12 cellular contexts compared by ENCODE assay signal in genomic region chr13:24038405-24038804, GRCh38.
A peak's percentile ranks its signal among the peaks of the same experiment; 100 is the strongest.
DNase-seq lines count a peak whose midpoint lies in the region; ATAC-seq and TF ChIP-seq lines count a peak whose summit lies in the region.
"Had no signal": no experiment of that assay in that cellular context is flagged by ENCODE, and none has a peak within 500 bp of the region (broad histone marks: within the 10 kb centered on the region; RNA-seq: fewer than 3 reads in every experiment).

No MANE protein-coding gene starts in this region.

- no peaks in the 10 kb centered on the region for H3K9me3 Mint-ChIP-seq in natural killer cell treated with Interleukin-12 subunit alpha and Interleukin-12 subunit beta and Interleukin-15 and Interleukin-18, amount 100 ng/mL, for 72 hours
- H3K9me3 Mint-ChIP-seq: CD8-positive, alpha-beta memory T cell; memory B cell had no signal

- H3K4me2 ChIP-seq in BLaER1, result peak overlapping the region; percentile 42

- no peak overlapping the region for H3K9ac ChIP-seq in BLaER1

- DNase-seq in NB4 (ENCODE audit: low read depth), result peak; percentile 48
- DNase-seq in cardiac fibroblast (ENCODE audit: low read depth in 2 of 2), result peak; percentile 55 to 63
- DNase-seq in natural killer cell treated with Interleukin-12 subunit alpha and Interleukin-12 subunit beta and Interleukin-15 and Interleukin-18, amount 100 ng/mL, for 72 hours (ENCODE audit: low spot score), result no peak
- no peak for DNase-seq in NCI-H1930 (lab: John Stamatoyannopoulos, UW)
- DNase-seq in NCI-H187 treated with DMSO at 0.1 percent for 48 hours (lab: John Stamatoyannopoulos, UW), result no peak
- no peak for DNase-seq in prostate gland (ENCODE audit: low spot score)
- DNase-seq in cerebellar cortex (ENCODE audit: low spot score), result no peak
- DNase-seq: CD8-positive, alpha-beta memory T cell; effector CD4-positive, alpha-beta T cell; stimulated activated CD4-positive, alpha-beta T cell treated with anti-CD3 and anti-CD28 coated beads, Interleukin-4, amount 100 ng/mL, for 1 hour had no signal

- H3K36me3 ChIP-seq in BLaER1 (no peaks in the 10 kb centered on the region), prostate gland (no peaks in the 10 kb centered on the region)

- peaks cover 0 to 12% of the 10 kb centered on the region in 2 donors for H3K27me3 Mint-ChIP-seq in natural killer cell treated with Interleukin-12 subunit alpha and Interleukin-12 subunit beta and Interleukin-15 and Interleukin-18, amount 100 ng/mL, for 72 hours

- peaks cover 42% of the 10 kb centered on the region for H3K4me1 ChIP-seq in BLaER1
- no peaks in the 10 kb centered on the region for H3K4me1 ChIP-seq in prostate gland (replicated peaks)

- ATAC-seq in natural killer cell treated with Interleukin-12 subunit alpha and Interleukin-12 subunit beta and Interleukin-15 and Interleukin-18, amount 100 ng/mL, for 72 hours, result peak in 1 of 2 donors; percentile 72

- H3K4me3 ChIP-seq in BLaER1, result no peak overlapping the region
- no peak overlapping the region for H3K4me3 ChIP-seq in NB4 (ENCODE audit: low read depth, low read length)
- no peak overlapping the region for H3K4me3 ChIP-seq in cardiac fibroblast (replicated peaks in 1 of 2; ENCODE audit: low read depth in 2 of 2, low read length in 2 of 2)
- no peak overlapping the region for H3K4me3 ChIP-seq in prostate gland

- peak overlapping the region; percentile 13 for H3K4me3 Mint-ChIP-seq in natural killer cell treated with Interleukin-12 subunit alpha and Interleukin-12 subunit beta and Interleukin-15 and Interleukin-18, amount 100 ng/mL, for 72 hours
- H3K4me3 Mint-ChIP-seq: memory B cell had no signal

- no peaks in the 10 kb centered on the region for H3K36me3 Mint-ChIP-seq in natural killer cell treated with Interleukin-12 subunit alpha and Interleukin-12 subunit beta and Interleukin-15 and Interleukin-18, amount 100 ng/mL, for 72 hours
- H3K36me3 Mint-ChIP-seq: CD8-positive, alpha-beta memory T cell; memory B cell had no signal

- H3K27me3 ChIP-seq in BLaER1 (no peaks in the 10 kb centered on the region), prostate gland (replicated peaks; ENCODE audit: insufficient read depth) (no peaks in the 10 kb centered on the region)

- H3K27ac ChIP-seq in BLaER1 (no peak overlapping the region), prostate gland (peak overlapping the region in 1 of 2 donors; percentile 38)

- intact Hi-C loops in prostate gland (cut with DNase I), result no loop called here

- peak overlapping the region in 1 of 2 donors; percentile 21 for H3K27ac Mint-ChIP-seq in natural killer cell treated with Interleukin-12 subunit alpha and Interleukin-12 subunit beta and Interleukin-15 and Interleukin-18, amount 100 ng/mL, for 72 hours
- H3K27ac Mint-ChIP-seq: memory B cell had no signal

- TF ChIP-seq POLR2A in NB4 (IDR thresholded peaks at IDR 0.05; ENCODE audit: extremely low read depth, insufficient read length) (no peak), prostate gland (IDR thresholded peaks at IDR 0.05) (no peak)

- H3K4me1 Mint-ChIP-seq in natural killer cell treated with Interleukin-12 subunit alpha and Interleukin-12 subunit beta and Interleukin-15 and Interleukin-18, amount 100 ng/mL, for 72 hours (ENCODE audit: low read depth in 2 of 2), result peaks cover 5 to 16% of the 10 kb centered on the region in 2 donors

- TF ChIP-seq CTCF in NB4 (IDR thresholded peaks at IDR 0.05; ENCODE audit: low read depth, low read length) (no peak), cardiac fibroblast (IDR thresholded peaks at IDR 0.05; ENCODE audit: low read depth, low read length) (no peak), prostate gland (IDR thresholded peaks at IDR 0.05) (no peak)

- no peaks in the 10 kb centered on the region for H3K9me3 ChIP-seq in BLaER1
- no peaks in the 10 kb centered on the region for H3K9me3 ChIP-seq in prostate gland

- no peaks in the 10 kb centered on the region for H4K20me1 ChIP-seq in BLaER1

- 40% methylated on average over 9 of the region's 9 CpGs for WGBS in prostate gland

Comparison
In these comparisons a context has a peak if more than half of its experiments do, and no peak if none do; other contexts are left out.
1. DNase-seq: peak in NB4 (single experiment) and cardiac fibroblast (2 of 2); none in natural killer cell treated with Interleukin-12 subunit alpha and Interleukin-12 subunit beta and Interleukin-15 and Interleukin-18, amount 100 ng/mL, for 72 hours (single experiment), NCI-H1930 (0 of 2), NCI-H187 treated with DMSO at 0.1 percent for 48 hours (single experiment), prostate gland (single experiment) and cerebellar cortex (single experiment).